9 cellular contexts compared by ENCODE assay signal in the genomic region with DNA sequence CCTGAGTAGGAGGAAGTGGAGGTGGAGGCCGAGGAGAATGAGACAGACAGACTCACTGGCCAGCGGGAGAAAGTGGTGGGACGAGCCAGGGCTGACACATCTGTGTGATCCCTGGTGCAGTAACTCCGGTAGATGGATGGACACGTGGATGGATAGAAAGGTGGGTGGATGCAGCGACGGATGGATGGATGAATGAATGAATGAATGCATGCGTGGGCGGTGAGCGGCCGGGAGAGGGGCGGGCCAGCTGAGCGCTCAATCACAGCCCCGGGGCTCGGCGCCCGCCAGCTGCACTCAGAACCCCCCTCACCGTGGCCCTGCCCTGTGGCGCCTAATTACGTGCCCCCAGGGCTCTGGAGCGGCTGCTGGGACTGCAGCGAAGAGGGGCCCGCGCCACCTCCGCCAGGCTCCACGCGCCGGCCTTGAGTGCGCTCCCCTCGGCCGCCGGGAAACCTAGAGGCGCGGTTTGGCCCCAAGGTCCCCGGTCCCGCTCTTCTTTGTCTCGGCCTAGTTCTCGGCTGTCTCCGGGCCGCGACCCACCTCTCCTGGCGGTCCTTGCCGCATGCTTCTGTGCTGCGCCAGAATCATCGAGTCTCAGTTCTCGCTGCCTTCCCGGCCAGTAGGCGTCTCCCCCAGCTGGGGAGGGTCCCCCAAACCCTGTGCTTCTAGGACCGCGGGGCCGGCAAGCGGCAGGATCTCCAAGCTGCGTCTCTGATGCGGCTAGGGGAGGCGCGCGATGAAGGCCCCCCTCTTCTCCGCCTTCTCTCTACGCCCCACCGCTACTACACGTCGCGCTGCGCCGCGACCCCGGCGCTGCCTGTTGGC. TPM values are rescaled to one million over a fixed set of nuclear protein-coding genes. Genes with fewer than 3 reads are reported as not detected.
DNase-seq lines count a peak whose midpoint lies in the region; ATAC-seq and TF ChIP-seq lines count a peak whose summit lies in the region.
"Had no signal": no experiment of that assay in that cellular context is flagged by ENCODE, and none has a peak within 500 bp of the region (broad histone marks: within the 10 kb centered on the region; RNA-seq: fewer than 3 reads in every experiment).

No MANE protein-coding gene starts in this region.

- peaks cover 24% of the 10 kb centered on the region for H3K36me3 Mint-ChIP-seq in Caco-2 (ENCODE audit: insufficient read depth, unreplicated experiment)
- no peaks in the 10 kb centered on the region for H3K36me3 Mint-ChIP-seq in activated CD8-positive, alpha-beta memory T cell treated with anti-CD3 and anti-CD28 coated beads, Interleukin-2, amount 10 ng/mL, durations not matched to agents 7 days and 5 days

- no peaks in the 10 kb centered on the region for H3K9me3 ChIP-seq in Caco-2
- no peaks in the 10 kb centered on the region for H3K9me3 ChIP-seq in psoas muscle

- no peaks in the 10 kb centered on the region for H3K9me3 Mint-ChIP-seq in Caco-2 (ENCODE audit: unreplicated experiment)
- H3K9me3 Mint-ChIP-seq in activated CD8-positive, alpha-beta memory T cell treated with anti-CD3 and anti-CD28 coated beads, Interleukin-2, amount 10 ng/mL, durations not matched to agents 7 days and 5 days (ENCODE audit: low read depth): no peaks in the 10 kb centered on the region

- TF ChIP-seq CTCF in Caco-2 (IDR thresholded peaks at IDR 0.05; ENCODE audit: insufficient read depth in 1 of 2, low read depth in 1 of 2, low read length in 1 of 2, severe bottlenecking in 1 of 2, unreplicated experiment in 1 of 2) (no peak), fibroblast of the aortic adventitia (IDR thresholded peaks at IDR 0.05; ENCODE audit: insufficient read depth, low read length) (no peak), psoas muscle (IDR thresholded peaks at IDR 0.05) (no peak)

- DNase-seq in Caco-2 (no peak), SK-N-DZ (ENCODE audit: low spot score) (peak; percentile 55), fibroblast of the aortic adventitia (ENCODE audit: low read depth) (no peak), psoas muscle (no peak), activated gamma-delta T cell treated with Interleukin-2 at 50 U/mL for 16 hours (no peak)
- DNase-seq in activated CD8-positive, alpha-beta memory T cell treated with anti-CD3 and anti-CD28 coated beads, Interleukin-2, amount 10 ng/mL, durations not matched to agents 7 days and 5 days: no peak
- DNase-seq: left cardiac atrium had no signal

- BruUV-seq in Caco-2 (replicated peaks; lab: Mats Ljungman, UMichigan): no TSS peak

- intact Hi-C loops in Caco-2 (cut with micrococcal nuclease; ENCODE audit: unreplicated experiment) (loop anchor here (10.0 kb wide), 1 partner anchor 133 kb away; no protein-coding TSS in a partner anchor), psoas muscle (cut with DNase I) (no loop called here)

- H3K4me3 Mint-ChIP-seq in Caco-2 (ENCODE audit: unreplicated experiment): no peak overlapping the region
- no peak overlapping the region for H3K4me3 Mint-ChIP-seq in activated CD8-positive, alpha-beta memory T cell treated with anti-CD3 and anti-CD28 coated beads, Interleukin-2, amount 10 ng/mL, durations not matched to agents 7 days and 5 days

- ATAC-seq in psoas muscle (no peak), GM21367 (IDR thresholded peaks at IDR 0.05; ENCODE audit: unreplicated experiment) (no peak), HG03342 (IDR thresholded peaks at IDR 0.05; ENCODE audit: unreplicated experiment) (no peak)
- ATAC-seq in activated CD8-positive, alpha-beta memory T cell treated with anti-CD3 and anti-CD28 coated beads, Interleukin-2, amount 10 ng/mL, durations not matched to agents 7 days and 5 days: no peak

- WGBS in psoas muscle, 3 donors: 46 to 56% (median 51%) methylated on average over 56 to 68 of the region's 68 CpGs

- no peak overlapping the region for H3K27ac ChIP-seq in psoas muscle

- peak overlapping the region; percentile 18 for H3K27ac Mint-ChIP-seq in Caco-2 (ENCODE audit: unreplicated experiment)
- H3K27ac Mint-ChIP-seq in activated CD8-positive, alpha-beta memory T cell treated with anti-CD3 and anti-CD28 coated beads, Interleukin-2, amount 10 ng/mL, durations not matched to agents 7 days and 5 days: no peak overlapping the region

- peaks cover 5% of the 10 kb centered on the region for H3K4me1 ChIP-seq in Caco-2
- no peaks in the 10 kb centered on the region for H3K4me1 ChIP-seq in psoas muscle

- H3K4me1 Mint-ChIP-seq in Caco-2 (ENCODE audit: low read depth, unreplicated experiment): peaks cover 16% of the 10 kb centered on the region
- peaks cover 27% of the 10 kb centered on the region for H3K4me1 Mint-ChIP-seq in activated CD8-positive, alpha-beta memory T cell treated with anti-CD3 and anti-CD28 coated beads, Interleukin-2, amount 10 ng/mL, durations not matched to agents 7 days and 5 days

- H3K27me3 ChIP-seq in Caco-2 (replicated peaks; ENCODE audit: control insufficient read depth, insufficient read depth, low read length): no peaks in the 10 kb centered on the region
- H3K27me3 ChIP-seq in psoas muscle (ENCODE audit: insufficient read depth in 3 of 3, low read length in 2 of 3): no peaks in the 10 kb centered on the region

- peaks cover 2% of the 10 kb centered on the region for H3K36me3 ChIP-seq in Caco-2 (ENCODE audit: control insufficient read depth, insufficient read depth, low read length)
- H3K36me3 ChIP-seq in psoas muscle (ENCODE audit: insufficient read depth in 1 of 2, low read depth in 1 of 2): no peaks in the 10 kb centered on the region

- H3K27me3 Mint-ChIP-seq in Caco-2 (ENCODE audit: insufficient read depth, unreplicated experiment): no peaks in the 10 kb centered on the region
- peaks cover 46% of the 10 kb centered on the region for H3K27me3 Mint-ChIP-seq in activated CD8-positive, alpha-beta memory T cell treated with anti-CD3 and anti-CD28 coated beads, Interleukin-2, amount 10 ng/mL, durations not matched to agents 7 days and 5 days

- H3K4me3 ChIP-seq in Caco-2 (ENCODE audit: low read depth, low read length) (no peak overlapping the region), fibroblast of the aortic adventitia (ENCODE audit: low read depth, low read length) (peak overlapping the region; percentile 13), psoas muscle (peak overlapping the region; percentile 3)

- POLR2A ChIA-PET in Caco-2 (lab: Charles Lee): no interaction called here

- CTCF ChIA-PET in Caco-2 (lab: Charles Lee): no interaction called here
- CTCF ChIA-PET in activated CD8-positive, alpha-beta memory T cell treated with anti-CD3 and anti-CD28 coated beads, Interleukin-2, amount 10 ng/mL, durations not matched to agents 7 days and 5 days (lab: Charles Lee): no interaction called here

RNA-seq across cellular contexts. Expression of gene RAI1, which starts 41.0 kb away (rescaled TPM):
- 44.3 and 46.7 TPM in 2 replicates for total RNA-seq in Caco-2 (2022)
- 18.2 and 22.8 TPM in 2 replicates for polyA plus RNA-seq in SK-N-DZ (2014; cell fraction: cytosol; rRNA removed)
- 38.5 and 70.0 TPM in 2 replicates for polyA plus RNA-seq in SK-N-DZ (2014; cell fraction: nucleus; rRNA removed)
- total RNA-seq in fibroblast of the aortic adventitia (ENCODE audit: low replicate concordance): 7.5 and 9.1 TPM in 2 replicates
- 1 to 10 TPM; 6.8 to 7.9 (median 7.2) TPM for total RNA-seq in psoas muscle
- 1 to 10 TPM; 4.0 to 9.0 (median 6.6) TPM for polyA plus RNA-seq in psoas muscle
- total RNA-seq in activated CD8-positive, alpha-beta memory T cell treated with anti-CD3 and anti-CD28 coated beads, Interleukin-2, amount 10 ng/mL, durations not matched to agents 7 days and 5 days: 10 to 100 TPM; 17.4 to 24.4 TPM
